ENCODE assay signal across 14 cellular contexts in genomic region chr10:60848126-60848525, GRCh38.
DNase-seq lines count a peak whose midpoint lies in the region; ATAC-seq and TF ChIP-seq lines count a peak whose summit lies in the region.
"Had no signal": no experiment of that assay in that cellular context is flagged by ENCODE, and none has a peak within 500 bp of the region (broad histone marks: within the 10 kb centered on the region; RNA-seq: fewer than 3 reads in every experiment).

No MANE protein-coding gene starts in this region.

- no peak for ATAC-seq in GM18868 (IDR thresholded peaks at IDR 0.05; ENCODE audit: unreplicated experiment)
- ATAC-seq in GM18867 (IDR thresholded peaks at IDR 0.05; ENCODE audit: unreplicated experiment) = no peak
- no peak for ATAC-seq in GM21737 (IDR thresholded peaks at IDR 0.05; ENCODE audit: unreplicated experiment)
- ATAC-seq in HG02623 (IDR thresholded peaks at IDR 0.05; ENCODE audit: unreplicated experiment) = no peak

- TF ChIP-seq CTCF in foreskin fibroblast (IDR thresholded peaks at IDR 0.05; ENCODE audit: low read depth, low read length) (no peak), retinal pigment epithelial cell (conservative IDR thresholded peaks at IDR 0.05; ENCODE audit: low read depth, low read length) (no peak)

- no peak overlapping the region for H3K4me3 ChIP-seq in foreskin fibroblast (ENCODE audit: low read depth in 1 of 2, low read length in 2 of 2)
- no peak overlapping the region for H3K4me3 ChIP-seq in retinal pigment epithelial cell (ENCODE audit: low read length)

- peak; percentile 5 for DNase-seq in DMS53 treated with DMSO at 0.1 percent for 48 hours (lab: John Stamatoyannopoulos, UW; ENCODE audit: unreplicated experiment)
- DNase-seq in RPMI7951 (ENCODE audit: low read depth) = peak; percentile 44
- peak; percentile 72 to 87 for DNase-seq in foreskin fibroblast
- peak; percentile 12 for DNase-seq in retinal pigment epithelial cell (ENCODE audit: low read depth)
- DNase-seq: activated CD4-positive, alpha-beta T cell treated with anti-CD3 and anti-CD28 coated beads for 48 hours; glutamatergic neuron; midbrain; NCI-H1092 treated with DMSO at 0.1 percent for 48 hours; NCI-H748 treated with DMSO at 0.1 percent for 48 hours; trophoblast cell had no signal

Comparison
In these comparisons a context has a peak if more than half of its experiments do, and no peak if none do; other contexts are left out.
1. DNase-seq: peak in every context shown above with its lines; median percentile 80 in foreskin fibroblast; 44 in RPMI7951; 12 in retinal pigment epithelial cell; 5 in DMS53 treated with DMSO at 0.1 percent for 48 hours.